15 cellular contexts compared by ENCODE assay signal in genomic region chr12:48358937-48359509, GRCh38. TPM values are rescaled to one million over a fixed set of nuclear protein-coding genes. Genes with fewer than 3 reads are reported as not detected.
DNase-seq lines count a peak whose midpoint lies in the region; ATAC-seq and TF ChIP-seq lines count a peak whose summit lies in the region.
"Had no signal": no experiment of that assay in that cellular context is flagged by ENCODE, and none has a peak within 500 bp of the region (broad histone marks: within the 10 kb centered on the region; RNA-seq: fewer than 3 reads in every experiment).

No MANE protein-coding gene starts in this region.

- H3K27me3 ChIP-seq in smooth muscle cell (ENCODE audit: low read depth) = no peaks in the 10 kb centered on the region

- H3K36me3 ChIP-seq in mucosa of descending colon (ENCODE audit: low read depth) = no peaks in the 10 kb centered on the region
- no peaks in the 10 kb centered on the region for H3K36me3 ChIP-seq in smooth muscle cell (ENCODE audit: low read depth)

- DNase-seq in activated CD4-positive, alpha-beta T cell treated with anti-CD3 and anti-CD28 coated beads, Interleukin-2, amount 10 ng/mL, durations not matched to agents 24 days and 14 days = peak; percentile 52
- no peak for DNase-seq in activated CD4-positive, alpha-beta T cell treated with anti-CD3 and anti-CD28 coated beads, Interleukin-2, amount 50 U/mL, for 48 hours
- DNase-seq in ecto neural progenitor cell (ENCODE audit: low spot score) (peak; percentile 43), mucosa of descending colon (no peak), smooth muscle cell (lab: John Stamatoyannopoulos, UW; ENCODE audit: unreplicated experiment) (no peak), kidney glomerular epithelial cell (lab: John Stamatoyannopoulos, UW) (no peak), NCI-H345 (lab: John Stamatoyannopoulos, UW) (no peak)
- DNase-seq: CD8-positive, alpha-beta memory T cell; DMS53; HCEC 1CT; HFFc6 had no signal

- H3K9ac ChIP-seq in smooth muscle cell (ENCODE audit: low read depth) = no peak overlapping the region

- no peak overlapping the region for H3K4me3 Mint-ChIP-seq in activated CD4-positive, alpha-beta T cell treated with anti-CD3 and anti-CD28 coated beads, Interleukin-2, amount 10 ng/mL, durations not matched to agents 24 days and 14 days
- H3K4me3 Mint-ChIP-seq: CD14-positive monocyte, HFFc6 had no signal

- no peaks in the 10 kb centered on the region for H3K79me2 ChIP-seq in smooth muscle cell (ENCODE audit: low read depth)

- H3K27ac Mint-ChIP-seq in activated CD4-positive, alpha-beta T cell treated with anti-CD3 and anti-CD28 coated beads, Interleukin-2, amount 10 ng/mL, durations not matched to agents 24 days and 14 days = no peak overlapping the region
- H3K27ac Mint-ChIP-seq: CD8-positive, alpha-beta memory T cell; HFFc6 had no signal

- peak overlapping the region; percentile 80 for H3K27ac ChIP-seq in smooth muscle cell (ENCODE audit: low read depth)
- H3K27ac ChIP-seq: 22Rv1, HL-60 had no signal

- WGBS in smooth muscle cell (ENCODE audit: low lambda C conversion rate) = 75% methylated on average over 7 of the region's 7 CpGs

- H3K9me3 Mint-ChIP-seq in activated CD4-positive, alpha-beta T cell treated with anti-CD3 and anti-CD28 coated beads, Interleukin-2, amount 10 ng/mL, durations not matched to agents 24 days and 14 days = no peaks in the 10 kb centered on the region
- H3K9me3 Mint-ChIP-seq: CD14-positive monocyte; CD8-positive, alpha-beta memory T cell; HFFc6 had no signal

- peak overlapping the region; percentile 65 for H2AFZ ChIP-seq in smooth muscle cell (ENCODE audit: low read depth)

- no peaks in the 10 kb centered on the region for H4K20me1 ChIP-seq in smooth muscle cell (ENCODE audit: low read depth)

- intact Hi-C loops in activated CD4-positive, alpha-beta T cell treated with anti-CD3 and anti-CD28 coated beads, Interleukin-2, amount 10 ng/mL, durations not matched to agents 24 days and 14 days (cut with micrococcal nuclease) = no loop called here
- intact Hi-C loops in mucosa of descending colon (cut with DNase I, micrococcal nuclease) = no loop called here

- peaks cover 15% of the 10 kb centered on the region for H3F3A ChIP-seq in smooth muscle cell (ENCODE audit: low read depth)

- H3K9me3 ChIP-seq in mucosa of descending colon = no peaks in the 10 kb centered on the region
- H3K9me3 ChIP-seq in smooth muscle cell (replicated peaks; ENCODE audit: low read depth) = no peaks in the 10 kb centered on the region

- H3K4me3 ChIP-seq in mucosa of descending colon (no peak overlapping the region), smooth muscle cell (no peak overlapping the region)

- TF ChIP-seq CTCF in mucosa of descending colon (IDR thresholded peaks at IDR 0.05) (no peak), smooth muscle cell (IDR thresholded peaks at IDR 0.05; ENCODE audit: borderline replicate concordance, insufficient read depth, poor library complexity, severe bottlenecking) (no peak)

- no peaks in the 10 kb centered on the region for H3K36me3 Mint-ChIP-seq in activated CD4-positive, alpha-beta T cell treated with anti-CD3 and anti-CD28 coated beads, Interleukin-2, amount 10 ng/mL, durations not matched to agents 24 days and 14 days (ENCODE audit: low read depth)
- H3K36me3 Mint-ChIP-seq: CD8-positive, alpha-beta memory T cell had no signal

- H3K4me1 ChIP-seq in mucosa of descending colon (ENCODE audit: low read depth) = no peaks in the 10 kb centered on the region
- H3K4me1 ChIP-seq in smooth muscle cell (ENCODE audit: low read depth) = peaks cover 6% of the 10 kb centered on the region

- H3K4me1 Mint-ChIP-seq in activated CD4-positive, alpha-beta T cell treated with anti-CD3 and anti-CD28 coated beads, Interleukin-2, amount 10 ng/mL, durations not matched to agents 24 days and 14 days = no peaks in the 10 kb centered on the region
- H3K4me1 Mint-ChIP-seq: CD14-positive monocyte; CD8-positive, alpha-beta memory T cell had no signal

- no peaks in the 10 kb centered on the region for H3K27me3 Mint-ChIP-seq in activated CD4-positive, alpha-beta T cell treated with anti-CD3 and anti-CD28 coated beads, Interleukin-2, amount 10 ng/mL, durations not matched to agents 24 days and 14 days
- H3K27me3 Mint-ChIP-seq: CD8-positive, alpha-beta memory T cell had no signal

- ATAC-seq in mucosa of descending colon = peak; percentile 43
- no peak for ATAC-seq in HG02970 (IDR thresholded peaks at IDR 0.05; ENCODE audit: low FRiP score, unreplicated experiment)

- H3K4me2 ChIP-seq in smooth muscle cell = peak overlapping the region; percentile 41

RNA-seq across cellular contexts. Expression of gene ZNF641, which starts 8.3 kb away (rescaled TPM):
- 6.7 and 7.6 TPM in 2 replicates for total RNA-seq in activated CD4-positive, alpha-beta T cell treated with anti-CD3 and anti-CD28 coated beads, Interleukin-2, amount 10 ng/mL, durations not matched to agents 24 days and 14 days
- 10 to 100 TPM; 12.9 to 20.7 (median 13.5) TPM for total RNA-seq in mucosa of descending colon
- 28.1 and 61.4 TPM in 2 replicates for total RNA-seq in smooth muscle cell
- 19.4 and 22.6 TPM in 2 replicates for polyA plus RNA-seq in smooth muscle cell

Comparison
In these comparisons a context has a peak if more than half of its experiments do, and no peak if none do; other contexts are left out.
1. DNase-seq: peak in activated CD4-positive, alpha-beta T cell treated with anti-CD3 and anti-CD28 coated beads, Interleukin-2, amount 10 ng/mL, durations not matched to agents 24 days and 14 days (single experiment) and ecto neural progenitor cell (single experiment); none in activated CD4-positive, alpha-beta T cell treated with anti-CD3 and anti-CD28 coated beads, Interleukin-2, amount 50 U/mL, for 48 hours (0 of 2), mucosa of descending colon (0 of 3), smooth muscle cell (single experiment), kidney glomerular epithelial cell (single experiment) and NCI-H345 (single experiment).